In genomic region chr14:74504874-74505617, GRCh38 we compare ENCODE assay signal across 25 cellular contexts.
"Had no signal": no experiment of that assay in that cellular context is flagged by ENCODE, and none has a peak within 500 bp of the region (broad histone marks: within the 10 kb centered on the region; RNA-seq: fewer than 3 reads in every experiment).

No MANE protein-coding gene starts in this region.

- H3K27ac ChIP-seq: brain microvascular endothelial cell, lower lobe of right lung, prostate gland, uterus had no signal

- H3K36me3 ChIP-seq: lower lobe of right lung, prostate gland, uterus had no signal

- H3K27me3 ChIP-seq: brain microvascular endothelial cell, tibial nerve, uterus had no signal

- H3K4me1 Mint-ChIP-seq: activated naive CD8-positive, alpha-beta T cell treated with anti-CD3 and anti-CD28 coated beads for 36 hours had no signal

- H3K4me1 ChIP-seq: lower lobe of right lung, prostate gland, uterus had no signal

- H3K9me3 Mint-ChIP-seq: activated CD4-positive, alpha-beta T cell treated with anti-CD3 and anti-CD28 coated beads, Interleukin-2, amount 10 ng/mL, durations not matched to agents 7 days and 5 days; activated naive CD8-positive, alpha-beta T cell treated with anti-CD3 and anti-CD28 coated beads for 36 hours; activated T-helper 2 cell treated with anti-CD3 and anti-CD28 coated beads, Interferon-gamma antibody, Interleukin-2, Interleukin-4, amounts not matched to agents 10 μg/mL and 5 μg/mL and 100 μg/mL, durations not matched to agents 14 hours and 24 hours and 36 hours; dendritic cell treated with granulocyte-macrophage colony-stimulating factor and Interleukin-4, amounts not matched to agents 40 ng/mL and 50 ng/mL, for 4 days; mesothelial cell of epicardium; nephron progenitor cell had no signal

- H3K4me3 Mint-ChIP-seq: activated CD4-positive, alpha-beta T cell treated with anti-CD3 and anti-CD28 coated beads, Interleukin-2, amount 10 ng/mL, durations not matched to agents 7 days and 5 days; activated naive CD8-positive, alpha-beta T cell treated with anti-CD3 and anti-CD28 coated beads for 36 hours; dendritic cell treated with granulocyte-macrophage colony-stimulating factor and Interleukin-4, amounts not matched to agents 40 ng/mL and 50 ng/mL, for 4 days; mesothelial cell of epicardium; nephron progenitor cell; T-helper 17 cell had no signal

- ATAC-seq: lower lobe of right lung, right cardiac atrium, T-helper 17 cell had no signal

- H3K36me3 Mint-ChIP-seq: activated naive CD8-positive, alpha-beta T cell treated with anti-CD3 and anti-CD28 coated beads for 36 hours; mesothelial cell of epicardium had no signal

- H3K4me3 ChIP-seq: lower lobe of right lung, prostate gland, tibial nerve, uterus had no signal

- H3K27ac Mint-ChIP-seq: activated CD4-positive, alpha-beta T cell treated with anti-CD3 and anti-CD28 coated beads, Interleukin-2, amount 10 ng/mL, durations not matched to agents 7 days and 5 days; activated naive CD8-positive, alpha-beta T cell treated with anti-CD3 and anti-CD28 coated beads for 36 hours; activated T-helper 2 cell treated with anti-CD3 and anti-CD28 coated beads, Interferon-gamma antibody, Interleukin-2, Interleukin-4, amounts not matched to agents 10 μg/mL and 5 μg/mL and 100 μg/mL, durations not matched to agents 14 hours and 24 hours and 36 hours; dendritic cell treated with granulocyte-macrophage colony-stimulating factor and Interleukin-4, amounts not matched to agents 40 ng/mL and 50 ng/mL, for 4 days; mesothelial cell of epicardium; nephron progenitor cell; T-helper 17 cell had no signal

- DNase-seq: activated CD4-positive, alpha-beta T cell treated with anti-CD3 and anti-CD28 coated beads, Interleukin-2, amount 10 ng/mL, durations not matched to agents 7 days and 5 days; activated CD4-positive, CD25-positive, alpha-beta regulatory T cell; activated CD8-positive, alpha-beta memory T cell treated with anti-CD3 and anti-CD28 coated beads for 24 hours; activated naive CD8-positive, alpha-beta T cell treated with anti-CD3 and anti-CD28 coated beads for 36 hours; activated T-cell treated with anti-CD3 and anti-CD28 coated beads for 4 hours; anterior cingulate cortex; brain microvascular endothelial cell; effector memory CD4-positive, alpha-beta T cell; foreskin fibroblast; hypothalamus; kidney glomerular epithelial cell; nephron progenitor cell; small intestine; stimulated activated CD4-positive, alpha-beta T cell treated with anti-CD3 and anti-CD28 coated beads, Interleukin-4, amount 100 ng/mL, for 24 hours; stimulated activated naive CD4-positive, alpha-beta T cell; substantia nigra; T-helper 17 cell; uterus had no signal

- H3K9me3 ChIP-seq: lower lobe of right lung, prostate gland, tibial nerve, uterus had no signal
